Comparison of ENCODE assay signal across 8 cellular contexts in the genomic region with DNA sequence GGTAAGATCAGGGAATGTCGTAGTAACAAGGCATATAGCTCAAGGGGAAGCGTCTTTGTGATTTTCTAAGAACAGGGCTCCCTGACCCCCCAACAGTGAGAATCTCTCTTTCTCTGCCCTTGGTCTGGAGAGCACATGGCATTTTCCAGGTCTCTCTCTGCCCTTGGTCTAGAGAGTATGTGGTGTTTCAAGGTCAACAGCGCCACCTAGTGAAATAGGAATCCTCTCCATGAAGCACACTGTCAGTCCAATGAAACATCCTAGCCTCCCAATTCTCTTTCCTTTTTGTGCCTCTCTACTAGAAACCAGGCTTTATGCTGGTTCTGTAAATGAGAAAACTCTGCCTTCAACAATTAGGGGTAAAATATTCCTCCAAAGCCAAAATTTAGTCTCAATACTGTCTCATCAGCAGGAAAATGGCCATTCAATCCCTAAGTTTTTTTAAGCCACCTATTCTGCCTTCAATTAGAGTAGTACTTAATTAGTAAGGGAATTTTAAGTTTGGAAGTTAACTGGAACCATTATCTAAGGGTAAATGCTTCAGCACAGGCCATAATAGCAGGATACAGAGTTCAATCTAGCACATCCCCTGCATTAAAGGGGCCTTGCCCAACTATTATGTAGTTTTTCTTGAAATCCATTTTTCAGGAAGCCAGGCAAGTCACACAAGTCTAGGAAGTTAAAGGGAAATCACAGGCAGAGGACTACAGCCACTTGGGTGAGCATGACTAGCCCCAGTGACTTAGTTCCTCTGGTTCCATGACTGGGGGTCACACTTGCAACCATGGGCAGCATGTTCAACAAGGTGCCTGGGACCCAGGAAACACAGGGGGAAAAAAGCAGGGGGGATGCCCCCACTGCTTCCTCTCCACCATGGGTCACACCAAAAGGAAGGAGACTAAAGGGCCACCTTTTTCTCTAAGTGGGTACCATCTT. TPM values are rescaled to one million over a fixed set of nuclear protein-coding genes. Genes with fewer than 3 reads are reported as not detected.
DNase-seq lines count a peak whose midpoint lies in the region; ATAC-seq, FAIRE-seq and TF ChIP-seq lines count a peak whose summit lies in the region.

No MANE protein-coding gene starts in this region.

- in situ Hi-C loops in astrocyte of the cerebellum (cut with HindIII; ENCODE audit: low sequenced_read_pairs): no loop called here
- in situ Hi-C loops in transverse colon (cut with MboI; ENCODE audit: low pct_ligation_motif_present in 1 of 4, low pct_unique_long_range_greater_than_20kb in 1 of 4, low sequenced_read_pairs in 3 of 4): loop anchor here in 3 of 4 donors (25.0 kb wide), 2 partner anchors 186 to 761 kb away; no protein-coding TSS in a partner anchor

- no peaks in the 10 kb centered on the region for H3K4me1 ChIP-seq in CD8-positive, alpha-beta memory T cell (ENCODE audit: insufficient read depth, low read length)
- no peaks in the 10 kb centered on the region for H3K4me1 ChIP-seq in keratinocyte (ENCODE audit: control insufficient read depth, extremely low read depth, insufficient read depth, low read length)
- no peaks in the 10 kb centered on the region for H3K4me1 ChIP-seq in transverse colon

- dilution Hi-C loops in keratinocyte (cut with MboI; ENCODE audit: extremely low pct_ligation_motif_present, low sequenced_read_pairs): no loop called here

- no peak overlapping the region for H3K9ac ChIP-seq in keratinocyte (ENCODE audit: control insufficient read depth, extremely low read depth, insufficient read depth, low read length)

- no peaks in the 10 kb centered on the region for H3K9me3 ChIP-seq in CD8-positive, alpha-beta memory T cell (ENCODE audit: low read length)
- no peaks in the 10 kb centered on the region for H3K9me3 ChIP-seq in keratinocyte (ENCODE audit: control insufficient read depth, low read depth, low read length)
- H3K9me3 ChIP-seq in transverse colon: peaks cover 8 to 24% of the 10 kb centered on the region in 2 donors

- TF ChIP-seq CTCF in astrocyte of the cerebellum (IDR thresholded peaks at IDR 0.05; ENCODE audit: low read depth, low read length, missing control alignments): peak; percentile 46
- peak; percentile 67 to 77 (median 68) for TF ChIP-seq CTCF in keratinocyte (optimal IDR thresholded peaks at IDR 0.05 in 1 of 3, IDR thresholded peaks at IDR 0.05 in 1 of 3, conservative IDR thresholded peaks at IDR 0.05 in 1 of 3; ENCODE audit: extremely low read depth in 1 of 3, insufficient read depth in 2 of 3, low read length in 3 of 3)
- peak; percentile 35 to 62 (median 58) for TF ChIP-seq CTCF in transverse colon (IDR thresholded peaks at IDR 0.05)

- peak overlapping the region in 2 of 8 donors; percentile 6 to 9 for H3K27ac Mint-ChIP-seq in CD8-positive, alpha-beta memory T cell

- no peaks in the 10 kb centered on the region for H3K9me1 ChIP-seq in keratinocyte (ENCODE audit: control insufficient read depth, extremely low read depth, insufficient read depth, low read length)

- TF ChIP-seq EP300 in transverse colon (IDR thresholded peaks at IDR 0.05; ENCODE audit: low read depth): no peak

- H4K20me1 ChIP-seq in keratinocyte (ENCODE audit: control insufficient read depth, extremely low read depth, insufficient read depth, low read length): no peaks in the 10 kb centered on the region

- no peak overlapping the region for H3K4me3 Mint-ChIP-seq in CD8-positive, alpha-beta memory T cell

- H3K27me3 ChIP-seq in CD8-positive, alpha-beta memory T cell (ENCODE audit: insufficient read depth, low read length, poor library complexity, severe bottlenecking): no peaks in the 10 kb centered on the region
- H3K27me3 ChIP-seq in keratinocyte (ENCODE audit: control insufficient read depth, extremely low read depth, insufficient read depth, low read length) (no peaks in the 10 kb centered on the region), transverse colon (no peaks in the 10 kb centered on the region)

- ATAC-seq in GM21528 (IDR thresholded peaks at IDR 0.05; ENCODE audit: low FRiP score, unreplicated experiment): no peak

- peaks cover 5 to 18% (median 7%) of the 10 kb centered on the region in 5 donors for H3K9me3 Mint-ChIP-seq in CD8-positive, alpha-beta memory T cell

- CTCF ChIA-PET in CD8-positive, alpha-beta memory T cell (lab: Charles Lee): interaction anchor here (0.7 to 1.7 kb wide), 7 partner anchors 9 to 1003 kb away, joined by 3 to 8 read pairs (median 3); a partner anchor contains a TSS

- H3K4me1 Mint-ChIP-seq in CD8-positive, alpha-beta memory T cell: peaks cover 23 to 59% (median 48%) of the 10 kb centered on the region in 3 donors

- H2AFZ ChIP-seq in keratinocyte (ENCODE audit: control insufficient read depth, low read length): no peak overlapping the region

- H3K36me3 Mint-ChIP-seq in CD8-positive, alpha-beta memory T cell: peaks cover 6 to 41% (median 40%) of the 10 kb centered on the region in 3 donors

- H3K27ac ChIP-seq in CD8-positive, alpha-beta memory T cell (ENCODE audit: low read depth, low read length): no peak overlapping the region
- H3K27ac ChIP-seq in keratinocyte (ENCODE audit: control insufficient read depth, insufficient read depth, low read length) (no peak overlapping the region), transverse colon (no peak overlapping the region)

- TF ChIP-seq POLR2A in transverse colon (IDR thresholded peaks at IDR 0.05): no peak

- intact Hi-C loops in transverse colon (cut with DNase I; ENCODE audit: low total_unique reads): no loop called here

- no peak overlapping the region for H3K4me2 ChIP-seq in keratinocyte (ENCODE audit: control insufficient read depth, extremely low read depth, insufficient read depth, low read depth, low read length)

- POLR2A ChIA-PET in CD8-positive, alpha-beta memory T cell (lab: Charles Lee): no interaction called here

- H3K4me3 ChIP-seq in CD8-positive, alpha-beta memory T cell (ENCODE audit: low read length): no peak overlapping the region
- H3K4me3 ChIP-seq in astrocyte of the cerebellum (ENCODE audit: low read depth, low read length) (no peak overlapping the region), keratinocyte (ENCODE audit: control insufficient read depth in 2 of 3, extremely low read depth in 1 of 3, insufficient read depth in 2 of 3, low read depth in 1 of 3, low read length in 3 of 3) (no peak overlapping the region), transverse colon (no peak overlapping the region)

- WGBS in transverse colon (ENCODE audit: low coverage in 1 of 2), 2 donors: 52 to 74% methylated on average over 2 to 3 of the region's 3 CpGs

- peak; percentile 80 for FAIRE-seq in keratinocyte (lab: Jason Lieb, UNC)

- DNase-seq in CD8-positive, alpha-beta memory T cell: peak; percentile 16 to 56 (median 25)
- DNase-seq in HT1080 (ENCODE audit: low read depth): peak; percentile 77
- peak; percentile 1 for DNase-seq in OCI-M2 (lab: John Stamatoyannopoulos, UW; ENCODE audit: unreplicated experiment)
- peak; percentile 32 for DNase-seq in astrocyte of the cerebellum (ENCODE audit: low read depth)
- DNase-seq in keratinocyte (ENCODE audit: low read depth, low spot score): peak; percentile 53
- DNase-seq in transverse colon: peak; percentile 21
- DNase-seq in activated gamma-delta T cell (lab: John Stamatoyannopoulos, UW): no peak

- H3K36me3 ChIP-seq in CD8-positive, alpha-beta memory T cell (ENCODE audit: insufficient read depth, low read length): no peaks in the 10 kb centered on the region
- no peaks in the 10 kb centered on the region for H3K36me3 ChIP-seq in keratinocyte (ENCODE audit: control insufficient read depth in 2 of 2, extremely low read depth in 1 of 2, insufficient read depth in 2 of 2, low read length in 2 of 2)
- H3K36me3 ChIP-seq in transverse colon: no peaks in the 10 kb centered on the region

- H3K79me2 ChIP-seq in keratinocyte (ENCODE audit: control insufficient read depth, insufficient read depth, low read length): peaks cover 17% of the 10 kb centered on the region

- H3K27me3 Mint-ChIP-seq in CD8-positive, alpha-beta memory T cell: no peaks in the 10 kb centered on the region

RNA-seq across cellular contexts. Expression of a gene that starts 12.4 kb away (rescaled TPM):
- total RNA-seq in CD8-positive, alpha-beta memory T cell: 10 to 100 TPM; 71.6 to 76.8 TPM
- polyA plus RNA-seq in CD8-positive, alpha-beta memory T cell: 40.5 TPM
- 59.4 and 75.6 TPM in 2 replicates for total RNA-seq in HT1080 (2014; rRNA removed; shearing (Covaris generic))
- polyA plus RNA-seq in HT1080 (2015; cell fraction: cytosol; rRNA removed): 31.5 and 34.9 TPM in 2 replicates
- polyA plus RNA-seq in HT1080 (2015; cell fraction: nucleus; rRNA removed): 18.9 and 25.8 TPM in 2 replicates
- 26.0 to 52.9 TPM (median 46.0 TPM) in 3 replicates for polyA plus RNA-seq in keratinocyte
- polyA plus RNA-seq in keratinocyte (2011; ENCODE audit: low read depth): 34.9 TPM
- 22.4 and 55.7 TPM in 2 replicates for polyA plus RNA-seq in keratinocyte (2011; cell fraction: cytosol; rRNA removed)
- polyA plus RNA-seq in keratinocyte (2011; cell fraction: nucleus; rRNA removed): 17.0 and 17.4 TPM in 2 replicates
- polyA plus RNA-seq in keratinocyte (2012; ENCODE audit: low replicate concordance): 28.1 and 33.6 TPM in 2 replicates
- polyA minus RNA-seq in keratinocyte: 51.9 to 67.9 TPM (median 58.9 TPM) in 3 replicates
- polyA minus RNA-seq in keratinocyte (2011; cell fraction: cytosol; rRNA and poly(A)+ RNA removed): 46.6 TPM
- 68.8 and 95.8 TPM in 2 replicates for polyA minus RNA-seq in keratinocyte (2011; cell fraction: nucleus; rRNA and poly(A)+ RNA removed)
- 100 to 1,000 TPM in 2 of 4 donors, 10 to 100 TPM in 2; 51.1 to 378 (median 127) TPM for total RNA-seq in transverse colon

RNA-seq across cellular contexts. Expression of a gene that starts 39.0 kb away (rescaled TPM):
- total RNA-seq in CD8-positive, alpha-beta memory T cell: 10 to 100 TPM; 23.4 to 25.4 TPM
- polyA plus RNA-seq in CD8-positive, alpha-beta memory T cell: 99.9 TPM
- total RNA-seq in HT1080 (2014; rRNA removed; shearing (Covaris generic)): 10.7 and 23.4 TPM in 2 replicates
- polyA plus RNA-seq in HT1080 (2015; cell fraction: cytosol; rRNA removed): 69.3 and 70.2 TPM in 2 replicates
- 19.6 and 20.1 TPM in 2 replicates for polyA plus RNA-seq in HT1080 (2015; cell fraction: nucleus; rRNA removed)
- polyA plus RNA-seq in keratinocyte: 22.7 to 35.7 TPM (median 23.5 TPM) in 3 replicates
- 7.7 TPM for polyA plus RNA-seq in keratinocyte (2011; ENCODE audit: low read depth)
- 32.6 and 42.6 TPM in 2 replicates for polyA plus RNA-seq in keratinocyte (2011; cell fraction: cytosol; rRNA removed)
- 12.0 and 20.0 TPM in 2 replicates for polyA plus RNA-seq in keratinocyte (2011; cell fraction: nucleus; rRNA removed)
- 23.3 and 31.9 TPM in 2 replicates for polyA plus RNA-seq in keratinocyte (2012; ENCODE audit: low replicate concordance)
- 0.79 to 1.6 TPM (median 0.93 TPM) in 3 replicates for polyA minus RNA-seq in keratinocyte
- 10.7 TPM for polyA minus RNA-seq in keratinocyte (2011; cell fraction: cytosol; rRNA and poly(A)+ RNA removed)
- 1.3 and 2.2 TPM in 2 replicates for polyA minus RNA-seq in keratinocyte (2011; cell fraction: nucleus; rRNA and poly(A)+ RNA removed)
- total RNA-seq in transverse colon: 10 to 100 TPM in 3 of 4 donors, 1 to 10 TPM in 1; 10.0 to 50.2 (median 28.1) TPM

RNA-seq across cellular contexts. Expression of a gene that starts 44.2 kb away (rescaled TPM):
- total RNA-seq in CD8-positive, alpha-beta memory T cell: 1,000 to 10,000 TPM; 2,009 to 2,032 TPM
- 1,866 TPM for polyA plus RNA-seq in CD8-positive, alpha-beta memory T cell
- total RNA-seq in HT1080 (2014; rRNA removed; shearing (Covaris generic)): 3,061 and 3,120 TPM in 2 replicates
- 3,661 and 3,835 TPM in 2 replicates for polyA plus RNA-seq in HT1080 (2015; cell fraction: cytosol; rRNA removed)
- polyA plus RNA-seq in HT1080 (2015; cell fraction: nucleus; rRNA removed): 1,409 and 1,549 TPM in 2 replicates
- polyA plus RNA-seq in keratinocyte: 3,809 to 4,739 TPM (median 4,388 TPM) in 3 replicates
- 1,486 TPM for polyA plus RNA-seq in keratinocyte (2011; ENCODE audit: low read depth)
- 5,028 and 6,018 TPM in 2 replicates for polyA plus RNA-seq in keratinocyte (2011; cell fraction: cytosol; rRNA removed)
- 1,341 and 1,534 TPM in 2 replicates for polyA plus RNA-seq in keratinocyte (2011; cell fraction: nucleus; rRNA removed)
- polyA plus RNA-seq in keratinocyte (2012; ENCODE audit: low replicate concordance): 3,209 and 5,443 TPM in 2 replicates
- 593 to 1,842 TPM (median 1,476 TPM) in 3 replicates for polyA minus RNA-seq in keratinocyte
- polyA minus RNA-seq in keratinocyte (2011; cell fraction: cytosol; rRNA and poly(A)+ RNA removed): 1,010 TPM
- 213 and 300 TPM in 2 replicates for polyA minus RNA-seq in keratinocyte (2011; cell fraction: nucleus; rRNA and poly(A)+ RNA removed)
- total RNA-seq in transverse colon: 1,000 to 10,000 TPM in 3 of 4 donors, 100 to 1,000 TPM in 1; 990 to 2,109 (median 1,575) TPM
